ENCODE assay signal across 6 cellular contexts in genomic region chr11:65353900-65354264, GRCh38. TPM values are rescaled to one million over a fixed set of nuclear protein-coding genes. Genes with fewer than 3 reads are reported as not detected.
DNase-seq lines count a peak whose midpoint lies in the region; FAIRE-seq and TF ChIP-seq lines count a peak whose summit lies in the region.

No MANE protein-coding gene starts in this region.

- no peak for FAIRE-seq in endothelial cell of umbilical vein (lab: Jason Lieb, UNC)

- no TSS peak for BruUV-seq in endothelial cell of umbilical vein (replicated peaks; lab: Mats Ljungman, UMichigan)

- intact Hi-C loops in endothelial cell of umbilical vein (cut with micrococcal nuclease): loop anchor here (1.0 kb wide), 1 partner anchor 79 kb away; no protein-coding TSS in a partner anchor

- no peak overlapping the region for H3K27ac ChIP-seq in endothelial cell of umbilical vein (ENCODE audit: insufficient read depth, low read depth, low read length)

- H3K4me3 ChIP-seq in NT2/D1 (ENCODE audit: insufficient read length, low read depth) (peak overlapping the region; percentile 29), endothelial cell of umbilical vein (replicated peaks in 1 of 3; ENCODE audit: insufficient read depth in 1 of 3, low read depth in 1 of 3, low read length in 3 of 3) (peak overlapping the region in 2 of 3 experiments; percentile 47 to 51), skeletal muscle cell (ENCODE audit: low read depth, low read length) (peak overlapping the region; percentile 45)

- H3K9me3 ChIP-seq in NT2/D1 (ENCODE audit: insufficient read depth, low read length): no peaks in the 10 kb centered on the region
- H3K9me3 ChIP-seq in endothelial cell of umbilical vein (replicated peaks; ENCODE audit: control insufficient read depth, insufficient read depth, low read length): no peaks in the 10 kb centered on the region

- no peaks in the 10 kb centered on the region for H4K20me1 ChIP-seq in endothelial cell of umbilical vein (replicated peaks; ENCODE audit: control insufficient read depth, extremely low read depth, insufficient read depth, low read length)

- peak overlapping the region; percentile 0 for H3K9ac ChIP-seq in NT2/D1 (ENCODE audit: insufficient read length, low read depth)
- H3K9ac ChIP-seq in endothelial cell of umbilical vein (replicated peaks; ENCODE audit: extremely low read depth, insufficient read depth, low read length): no peak overlapping the region

- H3K4me2 ChIP-seq in endothelial cell of umbilical vein (ENCODE audit: insufficient read depth, low read length): peak overlapping the region; percentile 68

- H3K4me1 ChIP-seq in NT2/D1 (ENCODE audit: insufficient read depth, insufficient read length) (peaks cover 18% of the 10 kb centered on the region), endothelial cell of umbilical vein (ENCODE audit: control insufficient read depth, extremely low read depth, insufficient read depth, low read length) (peaks cover 14% of the 10 kb centered on the region)

- H3K27me3 ChIP-seq in NT2/D1 (ENCODE audit: insufficient read depth, insufficient read length): peaks cover 24% of the 10 kb centered on the region
- H3K27me3 ChIP-seq in endothelial cell of umbilical vein (ENCODE audit: control insufficient read depth in 2 of 2, insufficient read depth in 2 of 2, low read length in 2 of 2): peaks cover 5 to 6% of the 10 kb centered on the region in 2 experiments

- CTCF ChIA-PET in endothelial cell of umbilical vein (lab: Charles Lee): interaction anchor here (0.8 to 5.0 kb wide), 10 partner anchors 19 to 157 kb away, joined by 3 to 52 read pairs (median 6); partner anchors contain the start of genes CDC42EP2 and DPF2

- dilution Hi-C loops in endothelial cell of umbilical vein (cut with MboI; ENCODE audit: extremely low pct_ligation_motif_present, low sequenced_read_pairs): no loop called here

- no peak overlapping the region for H2AFZ ChIP-seq in endothelial cell of umbilical vein (ENCODE audit: low read depth, low read length)

- H3K36me3 ChIP-seq in NT2/D1 (ENCODE audit: insufficient read depth, insufficient read length, low read length) (peaks cover 43% of the 10 kb centered on the region), endothelial cell of umbilical vein (ENCODE audit: control insufficient read depth in 2 of 2, extremely low read depth in 1 of 2, insufficient read depth in 2 of 2, low read length in 2 of 2) (peaks cover 18 to 21% of the 10 kb centered on the region in 2 experiments)

- H3K9me1 ChIP-seq in endothelial cell of umbilical vein (replicated peaks; ENCODE audit: control insufficient read depth, extremely low read depth, insufficient read depth, low read length): no peaks in the 10 kb centered on the region

- no peak for TF ChIP-seq CTCF in endothelial cell of umbilical vein (IDR thresholded peaks at IDR 0.05; ENCODE audit: extremely low read depth in 1 of 2, insufficient read depth in 1 of 2, low read depth in 1 of 2, low read length in 2 of 2)

- POLR2A ChIA-PET in endothelial cell of umbilical vein (lab: Charles Lee): interaction anchor here (0.5 to 1.0 kb wide), 2 partner anchors 79 to 155 kb away, joined by 3 to 8 read pairs; no protein-coding TSS in a partner anchor

- no peak for TF ChIP-seq POLR2A in endothelial cell of umbilical vein (IDR thresholded peaks at IDR 0.05; ENCODE audit: low read depth, low read length)

- DNase-seq in NT2/D1 (ENCODE audit: low read depth, low spot score): no peak
- no peak for DNase-seq in endothelial cell of umbilical vein (ENCODE audit: low read depth, low spot score)
- DNase-seq in skeletal muscle cell (ENCODE audit: low read depth): no peak
- DNase-seq in NCI-H526 treated with DMSO at 0.1 percent for 48 hours (lab: John Stamatoyannopoulos, UW): no peak
- no peak for DNase-seq in NCI-H2081 treated with DMSO at 0.1 percent for 48 hours (lab: John Stamatoyannopoulos, UW)
- DNase-seq in mesenteric fat pad (ENCODE audit: low spot score): no peak

- H3K79me2 ChIP-seq in endothelial cell of umbilical vein (ENCODE audit: control insufficient read depth, insufficient read depth, low read length): no peaks in the 10 kb centered on the region

TF ChIP-seq in endothelial cell of umbilical vein, 7 proteins besides CTCF, POLR2A, EP300 and RAD21:
- TF ChIP-seq POLR2AphosphoS5 (IDR thresholded peaks at IDR 0.05; ENCODE audit: insufficient read depth, low read depth, low read length): peak; percentile 13
- TF ChIP-seq MAX (IDR thresholded peaks at IDR 0.05; ENCODE audit: insufficient read depth, insufficient read length): no peak
- TF ChIP-seq GATA2 (IDR thresholded peaks at IDR 0.05; ENCODE audit: insufficient read depth, insufficient read length, low read depth, low read length): no peak
- no peak for TF ChIP-seq EZH2 (IDR thresholded peaks at IDR 0.05; ENCODE audit: borderline replicate concordance, low read depth, low read length, severe bottlenecking)

RNA-seq across cellular contexts. Expression of gene TIGD3, which starts 0.7 kb away (rescaled TPM):
- total RNA-seq in endothelial cell of umbilical vein (0.27 TPM in 1 of 2 replicates, not detected in the other), mesenteric fat pad (not detected)
- polyA plus RNA-seq in endothelial cell of umbilical vein: 0.18 TPM in 2 replicates
- polyA plus RNA-seq in endothelial cell of umbilical vein (2011; cell fraction: cytosol; rRNA removed): 0.13 TPM in 2 replicates
- 0.41 and 0.43 TPM in 2 replicates for polyA plus RNA-seq in endothelial cell of umbilical vein (2011; cell fraction: nucleus; rRNA removed)
- 0.16 and 0.19 TPM in 2 replicates for polyA plus RNA-seq in endothelial cell of umbilical vein (2012)
- polyA minus RNA-seq in endothelial cell of umbilical vein: 0.15 TPM in 1 of 2 replicates, not detected in the other
- 0.92 TPM for polyA minus RNA-seq in endothelial cell of umbilical vein (2011; cell fraction: cytosol; rRNA and poly(A)+ RNA removed)
- polyA minus RNA-seq in endothelial cell of umbilical vein (2011; cell fraction: nucleus; rRNA and poly(A)+ RNA removed): not detected in 2 replicates

RNA-seq across cellular contexts. Expression of gene DPF2, which starts 20.2 kb away (rescaled TPM):
- total RNA-seq in endothelial cell of umbilical vein: 48.9 and 58.7 TPM in 2 replicates
- 62.2 and 73.3 TPM in 2 replicates for polyA plus RNA-seq in endothelial cell of umbilical vein
- 45.6 and 53.3 TPM in 2 replicates for polyA plus RNA-seq in endothelial cell of umbilical vein (2011; cell fraction: cytosol; rRNA removed)
- 72.4 and 84.8 TPM in 2 replicates for polyA plus RNA-seq in endothelial cell of umbilical vein (2011; cell fraction: nucleus; rRNA removed)
- 44.0 and 45.5 TPM in 2 replicates for polyA plus RNA-seq in endothelial cell of umbilical vein (2012)
- 45.6 and 51.2 TPM in 2 replicates for polyA minus RNA-seq in endothelial cell of umbilical vein
- 22.1 TPM for polyA minus RNA-seq in endothelial cell of umbilical vein (2011; cell fraction: cytosol; rRNA and poly(A)+ RNA removed)
- 35.2 and 36.0 TPM in 2 replicates for polyA minus RNA-seq in endothelial cell of umbilical vein (2011; cell fraction: nucleus; rRNA and poly(A)+ RNA removed)
- 34.1 TPM for total RNA-seq in mesenteric fat pad

RNA-seq across cellular contexts. Expression of gene SLC25A45, which starts 28.6 kb away (rescaled TPM):
- total RNA-seq in endothelial cell of umbilical vein (3.1 and 4.8 TPM in 2 replicates), mesenteric fat pad (8.7 TPM)
- polyA plus RNA-seq in endothelial cell of umbilical vein: 1.2 TPM in 2 replicates
- 0.52 and 0.66 TPM in 2 replicates for polyA plus RNA-seq in endothelial cell of umbilical vein (2011; cell fraction: cytosol; rRNA removed)
- 2.1 and 2.5 TPM in 2 replicates for polyA plus RNA-seq in endothelial cell of umbilical vein (2011; cell fraction: nucleus; rRNA removed)
- polyA plus RNA-seq in endothelial cell of umbilical vein (2012): 1.5 and 1.6 TPM in 2 replicates
- 0.55 and 1.9 TPM in 2 replicates for polyA minus RNA-seq in endothelial cell of umbilical vein
- 6.2 TPM for polyA minus RNA-seq in endothelial cell of umbilical vein (2011; cell fraction: cytosol; rRNA and poly(A)+ RNA removed)
- 1.7 and 2.0 TPM in 2 replicates for polyA minus RNA-seq in endothelial cell of umbilical vein (2011; cell fraction: nucleus; rRNA and poly(A)+ RNA removed)

RNA-seq across cellular contexts. Expression of gene FRMD8, which starts 32.6 kb away (rescaled TPM):
- total RNA-seq in endothelial cell of umbilical vein (53.9 and 57.7 TPM in 2 replicates), mesenteric fat pad (44.0 TPM)
- polyA plus RNA-seq in endothelial cell of umbilical vein: 36.4 and 45.3 TPM in 2 replicates
- 24.9 and 33.1 TPM in 2 replicates for polyA plus RNA-seq in endothelial cell of umbilical vein (2011; cell fraction: cytosol; rRNA removed)
- 38.1 and 42.6 TPM in 2 replicates for polyA plus RNA-seq in endothelial cell of umbilical vein (2011; cell fraction: nucleus; rRNA removed)
- 24.3 and 29.2 TPM in 2 replicates for polyA plus RNA-seq in endothelial cell of umbilical vein (2012)
- polyA minus RNA-seq in endothelial cell of umbilical vein: 34.9 and 44.0 TPM in 2 replicates
- polyA minus RNA-seq in endothelial cell of umbilical vein (2011; cell fraction: cytosol; rRNA and poly(A)+ RNA removed): 16.4 TPM
- polyA minus RNA-seq in endothelial cell of umbilical vein (2011; cell fraction: nucleus; rRNA and poly(A)+ RNA removed): 22.2 and 24.7 TPM in 2 replicates

RNA-seq across cellular contexts. Expression of gene CDC42EP2, which starts 39.2 kb away (rescaled TPM):
- total RNA-seq in endothelial cell of umbilical vein (23.4 and 23.9 TPM in 2 replicates), mesenteric fat pad (88.4 TPM)
- 26.4 and 33.3 TPM in 2 replicates for polyA plus RNA-seq in endothelial cell of umbilical vein
- polyA plus RNA-seq in endothelial cell of umbilical vein (2011; cell fraction: cytosol; rRNA removed): 12.0 and 17.4 TPM in 2 replicates
- 17.2 and 17.9 TPM in 2 replicates for polyA plus RNA-seq in endothelial cell of umbilical vein (2011; cell fraction: nucleus; rRNA removed)
- polyA plus RNA-seq in endothelial cell of umbilical vein (2012): 33.6 and 38.1 TPM in 2 replicates
- polyA minus RNA-seq in endothelial cell of umbilical vein: 21.1 and 29.8 TPM in 2 replicates
- 12.0 TPM for polyA minus RNA-seq in endothelial cell of umbilical vein (2011; cell fraction: cytosol; rRNA and poly(A)+ RNA removed)
- polyA minus RNA-seq in endothelial cell of umbilical vein (2011; cell fraction: nucleus; rRNA and poly(A)+ RNA removed): 35.3 and 46.4 TPM in 2 replicates
